In genomic region chr17:7186241-7186640, GRCh38 we compare ENCODE assay signal across 10 cellular contexts. TPM values are rescaled to one million over a fixed set of nuclear protein-coding genes. Genes with fewer than 3 reads are reported as not detected.
A peak's percentile ranks its signal among the peaks of the same experiment; 100 is the strongest.
DNase-seq lines count a peak whose midpoint lies in the region; ATAC-seq and TF ChIP-seq lines count a peak whose summit lies in the region.
"Had no signal": no experiment of that assay in that cellular context is flagged by ENCODE, and none has a peak within 500 bp of the region (broad histone marks: within the 10 kb centered on the region; RNA-seq: fewer than 3 reads in every experiment).

No MANE protein-coding gene starts in this region.

- H3K4me1 Mint-ChIP-seq in progenitor cell of endocrine pancreas (ENCODE audit: low read depth), result no peaks in the 10 kb centered on the region

- no peaks in the 10 kb centered on the region for H3K27me3 Mint-ChIP-seq in progenitor cell of endocrine pancreas

- ATAC-seq in HG02642 (IDR thresholded peaks at IDR 0.05; ENCODE audit: poor library complexity, unreplicated experiment) (no peak), HG02571 (IDR thresholded peaks at IDR 0.05; ENCODE audit: unreplicated experiment) (no peak)

- peaks cover 3% of the 10 kb centered on the region for H3K36me3 Mint-ChIP-seq in progenitor cell of endocrine pancreas (ENCODE audit: insufficient read depth)

- peak; percentile 26 for TF ChIP-seq CTCF in progenitor cell of endocrine pancreas (IDR thresholded peaks at IDR 0.05; ENCODE audit: unreplicated experiment)

- H3K27ac Mint-ChIP-seq in progenitor cell of endocrine pancreas, result no peak overlapping the region

- DNase-seq in SHP77 (lab: John Stamatoyannopoulos, UW) (peak; percentile 20 to 31), SHP77 treated with DMSO at 0.1 percent for 48 hours (lab: John Stamatoyannopoulos, UW) (no peak), MV-4-11 (lab: John Stamatoyannopoulos, UW) (peak; percentile 26), dermis blood vessel endothelial cell (peak; percentile 41), progenitor cell of endocrine pancreas (ENCODE audit: low spot score, unreplicated experiment) (no peak), posterior vena cava (ENCODE audit: low spot score) (no peak)
- DNase-seq: foreskin melanocyte, NCI-H1694 treated with DMSO at 0.1 percent for 48 hours had no signal

- H3K4me3 Mint-ChIP-seq in progenitor cell of endocrine pancreas (ENCODE audit: low read depth), result no peak overlapping the region

- intact Hi-C loops in posterior vena cava (cut with DNase I), result no loop called here

- H3K9me3 Mint-ChIP-seq in progenitor cell of endocrine pancreas (ENCODE audit: low read depth), result no peaks in the 10 kb centered on the region

RNA-seq across cellular contexts. Expression of gene ASGR1, which starts 7.1 kb away (rescaled TPM):
- total RNA-seq in dermis blood vessel endothelial cell, result 9.5 and 18.2 TPM in 2 replicates
- 10.6 and 11.1 TPM in 2 replicates for total RNA-seq in progenitor cell of endocrine pancreas
- total RNA-seq in posterior vena cava, result 1 to 10 TPM; 1.2 to 2.2 TPM

RNA-seq across cellular contexts. Expression of gene DLG4, which starts 33.4 kb away (rescaled TPM):
- total RNA-seq in dermis blood vessel endothelial cell (13.4 and 21.5 TPM in 2 replicates), progenitor cell of endocrine pancreas (46.3 and 48.6 TPM in 2 replicates), posterior vena cava (10 to 100 TPM; 20.8 to 21.2 TPM)

RNA-seq across cellular contexts. Expression of gene ACADVL, which starts 33.5 kb away (rescaled TPM):
- total RNA-seq in dermis blood vessel endothelial cell, result 196 and 385 TPM in 2 replicates
- total RNA-seq in progenitor cell of endocrine pancreas, result 653 and 693 TPM in 2 replicates
- total RNA-seq in posterior vena cava, result 100 to 1,000 TPM; 444 to 567 TPM

RNA-seq across cellular contexts. Expression of gene DVL2, which starts 48.1 kb away (rescaled TPM):
- total RNA-seq in dermis blood vessel endothelial cell, result 32.8 and 45.7 TPM in 2 replicates
- total RNA-seq in progenitor cell of endocrine pancreas, result 104 TPM in 2 replicates
- 10 to 100 TPM; 21.9 to 26.7 TPM for total RNA-seq in posterior vena cava

RNA-seq across cellular contexts. Expression of gene PHF23, which starts 53.0 kb away (rescaled TPM):
- total RNA-seq in dermis blood vessel endothelial cell (41.4 and 42.8 TPM in 2 replicates), progenitor cell of endocrine pancreas (66.9 and 73.7 TPM in 2 replicates), posterior vena cava (10 to 100 TPM; 20.4 to 27.5 TPM)

Comparison
In these comparisons a context has a peak if more than half of its experiments do, and no peak if none do; other contexts are left out.
1. DNase-seq: peak in SHP77 (2 of 2), MV-4-11 (single experiment) and dermis blood vessel endothelial cell (single experiment); none in SHP77 treated with DMSO at 0.1 percent for 48 hours (single experiment), progenitor cell of endocrine pancreas (single experiment) and posterior vena cava (single experiment).